Comparison of ENCODE assay signal across 8 cellular contexts in the genomic region with DNA sequence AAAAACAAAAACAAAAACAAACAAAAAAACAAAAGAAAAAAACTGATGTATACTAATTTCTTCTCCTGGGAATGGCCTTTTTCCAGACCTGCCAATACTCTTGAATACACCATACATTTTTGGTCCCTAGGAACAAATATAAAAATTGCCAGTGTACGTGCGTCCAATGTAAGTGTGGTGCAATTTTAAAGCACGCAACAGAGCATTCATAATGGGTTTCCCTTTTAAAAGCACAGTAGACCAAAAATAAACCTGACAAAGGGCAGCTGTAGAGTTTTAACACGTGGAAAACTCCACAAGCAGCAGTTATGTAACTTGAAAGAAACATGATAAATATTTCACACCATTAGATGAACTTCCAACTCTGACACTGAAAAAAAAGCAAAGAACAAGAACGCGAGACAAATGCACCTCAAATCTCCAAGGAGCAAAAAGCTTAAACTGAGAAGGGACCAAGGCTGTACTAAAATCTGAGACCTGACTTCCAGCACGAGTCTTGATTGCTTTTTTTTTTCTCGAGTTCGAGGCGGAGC. TPM values are rescaled to one million over a fixed set of nuclear protein-coding genes. Genes with fewer than 3 reads are reported as not detected.
A peak's percentile ranks its signal among the peaks of the same experiment; 100 is the strongest.
DNase-seq lines count a peak whose midpoint lies in the region; ATAC-seq lines count a peak whose summit lies in the region.

No MANE protein-coding gene starts in this region.

- POLR2A ChIA-PET in activated CD4-positive, alpha-beta T cell treated with anti-CD3 and anti-CD28 coated beads for 36 hours (lab: Charles Lee) = no interaction called here

- no peak for DNase-seq in activated CD4-positive, alpha-beta T cell treated with anti-CD3 and anti-CD28 coated beads for 36 hours
- no peak for DNase-seq in activated CD4-positive, alpha-beta T cell treated with anti-CD3 and anti-CD28 coated beads, Interleukin-2, amount 50 U/mL, for 48 hours
- DNase-seq in caudate nucleus (lab: John Stamatoyannopoulos, UW) (no peak), mesendoderm (no peak), NCI-H226 (no peak)
- no peak for DNase-seq in activated effector memory CD4-positive, alpha-beta T cell treated with Interleukin-2 at 50 U/mL for 16 hours
- no peak for DNase-seq in stimulated activated CD8-positive, alpha-beta memory T cell treated with anti-CD3 and anti-CD28 coated beads, Interleukin-4, amount 100 ng/mL, for 48 hours

- H2BK120ac ChIP-seq in mesendoderm (ENCODE audit: low read depth, low read length) = no peak overlapping the region

- peak overlapping the region; percentile 74 for H3K56ac ChIP-seq in mesendoderm (ENCODE audit: low read length)

- peak overlapping the region; percentile 62 for H3K4me3 Mint-ChIP-seq in activated CD4-positive, alpha-beta T cell treated with anti-CD3 and anti-CD28 coated beads for 36 hours

- CTCF ChIA-PET in activated CD4-positive, alpha-beta T cell treated with anti-CD3 and anti-CD28 coated beads for 36 hours (lab: Charles Lee) = interaction anchor here (0.8 to 1.9 kb wide), 6 partner anchors 10 to 162 kb away, joined by 3 to 16 read pairs (median 4); partner anchors contain the start of gene MRPL39

- H3K18ac ChIP-seq in mesendoderm (ENCODE audit: low read length) = peak overlapping the region; percentile 92

- no peaks in the 10 kb centered on the region for H3K79me1 ChIP-seq in mesendoderm (ENCODE audit: low read length)

- H3K27ac ChIP-seq in HUES64 (ENCODE audit: low read depth, low read length) (no peak overlapping the region), caudate nucleus (ENCODE audit: low read depth, low read length) (peak overlapping the region; percentile 71), mesendoderm (ENCODE audit: low read depth, low read length) (no peak overlapping the region)

- H3K9ac ChIP-seq in HUES64 (ENCODE audit: low read depth, low read length) (peak overlapping the region; percentile 52; the same call in 1 of the 2 replicates), mesendoderm (ENCODE audit: low read length) (peak overlapping the region; percentile 64)

- ATAC-seq in activated CD4-positive, alpha-beta T cell treated with anti-CD3 and anti-CD28 coated beads for 36 hours = peak; percentile 10

- no peaks in the 10 kb centered on the region for H3K79me2 ChIP-seq in mesendoderm (ENCODE audit: control insufficient read depth, insufficient read depth, low read length)

- H3K9me3 ChIP-seq in HUES64 (ENCODE audit: insufficient read depth, low read depth, low read length) = no peaks in the 10 kb centered on the region

- H3K36me3 Mint-ChIP-seq in activated CD4-positive, alpha-beta T cell treated with anti-CD3 and anti-CD28 coated beads for 36 hours (ENCODE audit: low read depth) = no peaks in the 10 kb centered on the region

- H3K9me3 Mint-ChIP-seq in activated CD4-positive, alpha-beta T cell treated with anti-CD3 and anti-CD28 coated beads for 36 hours (ENCODE audit: low read depth) = no peaks in the 10 kb centered on the region

- 30% methylated on average over 10 of the region's 10 CpGs for WGBS in HUES64
- WGBS in mesendoderm (ENCODE audit: extremely low coverage, insufficient coverage, low lambda C conversion rate) = no CpG with 5 or more reads among the region's 10 CpGs

- no peak overlapping the region for H2AK5ac ChIP-seq in mesendoderm (ENCODE audit: low read length)

- H3K36me3 ChIP-seq in HUES64 (ENCODE audit: insufficient read depth, low read length) (no peaks in the 10 kb centered on the region), mesendoderm (ENCODE audit: control insufficient read depth, insufficient read depth, low read length) (no peaks in the 10 kb centered on the region)

- peaks cover 50% of the 10 kb centered on the region for H3K27me3 Mint-ChIP-seq in activated CD4-positive, alpha-beta T cell treated with anti-CD3 and anti-CD28 coated beads for 36 hours

- H3K27me3 ChIP-seq in HUES64 (ENCODE audit: insufficient read depth, low read length) = peaks cover 36% of the 10 kb centered on the region
- H3K27me3 ChIP-seq in mesendoderm (ENCODE audit: insufficient read depth, low read length, poor library complexity) = peaks cover 2% of the 10 kb centered on the region

- peak overlapping the region; percentile 4 for H3K27ac Mint-ChIP-seq in activated CD4-positive, alpha-beta T cell treated with anti-CD3 and anti-CD28 coated beads for 36 hours

- H3K4me1 ChIP-seq in HUES64 (ENCODE audit: insufficient read depth, low read length) = peaks cover 8% of the 10 kb centered on the region; the same call in 1 of the 2 replicates
- no peaks in the 10 kb centered on the region for H3K4me1 ChIP-seq in mesendoderm (ENCODE audit: control insufficient read depth, low read depth, low read length)

- H3K4ac ChIP-seq in mesendoderm (ENCODE audit: low read depth, low read length) = no peak overlapping the region

- H4K5ac ChIP-seq in mesendoderm (ENCODE audit: low read length) = no peak overlapping the region

- H3K4me3 ChIP-seq in HUES64 (ENCODE audit: low read length) (peak overlapping the region; percentile 72), mesendoderm (ENCODE audit: low read length) (peak overlapping the region; percentile 37)

- intact Hi-C loops in activated CD4-positive, alpha-beta T cell treated with anti-CD3 and anti-CD28 coated beads for 36 hours (cut with DNase I, micrococcal nuclease) = loop anchor here (1.0 to 10.0 kb wide), 4 partner anchors 30 to 166 kb away; partner anchors contain the start of genes ATP5PF (in 1 of the 2) and GABPA (in 1 of the 2)

- peak overlapping the region; percentile 61 for H3K4me2 ChIP-seq in mesendoderm (ENCODE audit: low read length)

- no peak overlapping the region for H3K23ac ChIP-seq in mesendoderm (ENCODE audit: low read length)

- H3K4me1 Mint-ChIP-seq in activated CD4-positive, alpha-beta T cell treated with anti-CD3 and anti-CD28 coated beads for 36 hours = peaks cover 29% of the 10 kb centered on the region

- H2BK15ac ChIP-seq in mesendoderm (replicated peaks; ENCODE audit: low read depth) = no peak overlapping the region

- no peak overlapping the region for H2BK5ac ChIP-seq in mesendoderm (ENCODE audit: low read length)

- no peak overlapping the region for H4K8ac ChIP-seq in mesendoderm (ENCODE audit: low read depth, low read length)

RNA-seq across cellular contexts. Expression of gene JAM2, which starts 0.4 kb away (rescaled TPM):
- 1 to 10 TPM; 1.1 to 1.2 TPM for total RNA-seq in activated CD4-positive, alpha-beta T cell treated with anti-CD3 and anti-CD28 coated beads for 36 hours
- 7.3 TPM for polyA plus RNA-seq in HUES64 (2013, experiment 1 of 2)
- polyA plus RNA-seq in HUES64 (2013, experiment 2 of 2) = 14.1 TPM
- 1.8 TPM for polyA plus RNA-seq in mesendoderm (2013, experiment 1 of 2)
- 1.7 TPM for polyA plus RNA-seq in mesendoderm (2013, experiment 2 of 2)

RNA-seq across cellular contexts. Expression of gene MRPL39, which starts 31.4 kb away (rescaled TPM):
- 10 to 100 TPM; 78.4 to 84.5 TPM for total RNA-seq in activated CD4-positive, alpha-beta T cell treated with anti-CD3 and anti-CD28 coated beads for 36 hours
- 45.0 TPM for polyA plus RNA-seq in HUES64 (2013, experiment 1 of 2)
- polyA plus RNA-seq in HUES64 (2013, experiment 2 of 2) = 52.1 TPM
- polyA plus RNA-seq in mesendoderm (2013, experiment 1 of 2) = 64.6 TPM
- 62.7 TPM for polyA plus RNA-seq in mesendoderm (2013, experiment 2 of 2)
